In the genomic region with DNA sequence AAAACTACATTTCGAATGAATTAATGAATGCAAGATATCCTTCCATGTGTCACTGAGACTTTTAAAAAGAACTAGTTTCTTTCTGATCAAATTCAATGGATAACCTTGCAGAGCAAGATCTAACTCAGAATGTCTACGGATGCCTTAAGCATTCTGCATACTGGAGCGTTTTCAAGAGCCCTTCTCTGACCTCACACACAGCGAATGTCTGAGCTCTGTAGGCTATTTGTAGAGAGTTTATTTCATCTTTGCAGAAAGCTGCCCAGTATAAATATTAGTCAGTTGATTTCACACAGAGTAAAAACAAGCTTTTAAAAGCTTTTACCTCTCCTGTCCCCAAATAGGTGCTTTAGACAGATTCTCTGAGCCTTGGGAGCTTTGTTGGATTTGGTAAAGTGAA, we compare ENCODE assay signal across 27 cellular contexts.
"Had no signal": no experiment of that assay in that cellular context is flagged by ENCODE, and none has a peak within 500 bp of the region (broad histone marks: within the 10 kb centered on the region; RNA-seq: fewer than 3 reads in every experiment).

No MANE protein-coding gene starts in this region.

- DNase-seq: activated B cell treated with CpG ODN at 0.5 μM for 24 hours; activated CD4-positive, alpha-beta T cell treated with anti-CD3 and anti-CD28 coated beads for 48 hours; activated CD4-positive, alpha-beta T cell treated with anti-CD3 and anti-CD28 coated beads, Interleukin-2, amount 50 U/mL, for 1 hour; activated CD4-positive, alpha-beta T cell treated with anti-CD3 and anti-CD28 coated beads, Interleukin-2, amount 50 U/mL, for 48 hours; activated CD8-positive, alpha-beta memory T cell treated with anti-CD3 and anti-CD28 coated beads for 24 hours; activated CD8-positive, alpha-beta T cell treated with anti-CD3 and anti-CD28 coated beads for 36 hours; activated effector memory CD4-positive, alpha-beta T cell treated with Interleukin-2 at 50 U/mL for 16 hours; activated gamma-delta T cell treated with Interleukin-2 at 50 U/mL for 16 hours; activated naive CD4-positive, alpha-beta T cell treated with anti-CD3 and anti-CD28 coated beads, Interleukin-2, amount 50 U/mL, for 16 hours; activated naive CD4-positive, alpha-beta T cell treated with Interleukin-2 at 50 U/mL for 16 hours; activated T-cell treated with anti-CD3 and anti-CD28 coated beads, Interleukin-2, amount 50 U/mL, for 4 hours; amniotic stem cell; anterior cingulate cortex; brain microvascular endothelial cell; caudate nucleus; colonic mucosa; dorsolateral prefrontal cortex; effector memory CD4-positive, alpha-beta T cell; endodermal cell; foreskin fibroblast; T-helper 1 cell; T-helper 17 cell; T1000; WERI-Rb-1 had no signal

- H3K27ac ChIP-seq: brain microvascular endothelial cell, colonic mucosa, dorsolateral prefrontal cortex, WERI-Rb-1 had no signal

- H3K36me3 ChIP-seq: brain microvascular endothelial cell, colonic mucosa, WERI-Rb-1 had no signal

- ATAC-seq: activated CD4-positive, CD25-positive, alpha-beta regulatory T cell treated with anti-CD3 and anti-CD28 coated beads, Interleukin-2, amount 50 U/mL, for 24 hours; activated CD8-positive, alpha-beta T cell treated with anti-CD3 and anti-CD28 coated beads for 36 hours; activated T-cell treated with anti-CD3 and anti-CD28 coated beads, Interleukin-2, amount 50 U/mL, for 4 hours; activated T-helper 17 cell treated with anti-CD3 and anti-CD28 coated beads, Interleukin-2, amount 50 U/mL, for 72 hours; esophagus mucosa; T-helper 17 cell had no signal

- H3K4me3 ChIP-seq: colonic mucosa, dorsolateral prefrontal cortex had no signal

- H3K4me1 ChIP-seq: colonic mucosa had no signal

- H3K27me3 ChIP-seq: brain microvascular endothelial cell, colonic mucosa, dorsolateral prefrontal cortex had no signal

- H3K9me3 ChIP-seq: colonic mucosa had no signal
